Comparison of ENCODE assay signal across 9 cellular contexts in the genomic region with DNA sequence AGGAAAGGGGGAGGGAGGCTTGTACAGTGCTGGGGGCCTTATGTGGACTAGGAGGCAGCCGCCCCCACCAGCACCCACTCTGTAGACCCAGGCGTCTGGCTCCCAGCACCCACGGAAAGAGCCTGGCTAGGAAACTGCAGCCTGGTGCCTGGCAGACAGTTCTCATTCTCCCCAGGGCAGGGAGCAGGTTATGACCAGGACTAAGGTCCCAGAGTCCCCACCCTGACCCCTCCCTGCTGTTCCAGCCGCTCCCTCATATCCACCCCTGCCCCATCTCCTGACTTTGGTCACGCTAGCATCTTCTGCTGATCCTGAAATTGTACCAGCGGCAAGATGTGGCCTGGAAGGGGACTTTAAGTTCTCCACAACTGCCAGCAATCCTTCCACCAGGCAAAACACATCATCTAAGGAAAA. TPM values are rescaled to one million over a fixed set of nuclear protein-coding genes. Genes with fewer than 3 reads are reported as not detected.
A peak's percentile ranks its signal among the peaks of the same experiment; 100 is the strongest.
DNase-seq lines count a peak whose midpoint lies in the region; ATAC-seq, FAIRE-seq and TF ChIP-seq lines count a peak whose summit lies in the region.
"Had no signal": no experiment of that assay in that cellular context is flagged by ENCODE, and none has a peak within 500 bp of the region (broad histone marks: within the 10 kb centered on the region; RNA-seq: fewer than 3 reads in every experiment).

A gene with protein sequence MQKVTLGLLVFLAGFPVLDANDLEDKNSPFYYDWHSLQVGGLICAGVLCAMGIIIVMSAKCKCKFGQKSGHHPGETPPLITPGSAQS (plus strand): TSS at position 286 of the 414 bp plus-strand sequence. CDS start 3,554 bp downstream, outside the sequence.

- ATAC-seq in body of pancreas (peak; percentile 8), lower lobe of right lung (peak in 1 of 2 donors; percentile 4), HG03565 (IDR thresholded peaks at IDR 0.05; ENCODE audit: unreplicated experiment) (no peak), left lobe of liver (no peak)

- no peaks in the 10 kb centered on the region for H3K27me3 ChIP-seq in body of pancreas
- no peaks in the 10 kb centered on the region for H3K27me3 ChIP-seq in lower lobe of right lung (ENCODE audit: low read depth)
- peaks cover 4 to 6% of the 10 kb centered on the region in 2 donors for H3K27me3 ChIP-seq in stomach smooth muscle (ENCODE audit: control insufficient read depth in 1 of 2, insufficient read depth in 2 of 2, low read length in 2 of 2)

- no peak for TF ChIP-seq POLR2A in body of pancreas (IDR thresholded peaks at IDR 0.05)

- FAIRE-seq in urothelium cell line (lab: Jason Lieb, UNC), result no peak

- intact Hi-C loops in body of pancreas (cut with DNase I), result no loop called here
- intact Hi-C loops in lower lobe of right lung (cut with DNase I), result no loop called here

- H3K9ac ChIP-seq in stomach smooth muscle (ENCODE audit: low read length in 2 of 2), result no peak within 1 kb of the TSS

- 34 to 38% methylated on average over 6 of the region's 6 CpGs for WGBS in body of pancreas, 2 donors

- H3K4me1 ChIP-seq in body of pancreas, result peaks cover 31% of the 10 kb centered on the region
- peaks cover 12% of the 10 kb centered on the region for H3K4me1 ChIP-seq in lower lobe of right lung
- H3K4me1 ChIP-seq in stomach smooth muscle (ENCODE audit: control insufficient read depth, insufficient read depth, low read length), result peaks cover 5% of the 10 kb centered on the region

- TF ChIP-seq CTCF in body of pancreas (IDR thresholded peaks at IDR 0.05) (no peak), lower lobe of right lung (IDR thresholded peaks at IDR 0.05) (no peak)

- peak within 1 kb of the TSS; percentile 33 for H3K4me3 ChIP-seq in Jurkat, Clone E6-1 (ENCODE audit: low read length)
- H3K4me3 ChIP-seq in body of pancreas, result peak within 1 kb of the TSS in 1 of 2 donors; percentile 11
- H3K4me3 ChIP-seq in lower lobe of right lung, result peak within 1 kb of the TSS; percentile 48
- peak within 1 kb of the TSS; percentile 40 to 65 for H3K4me3 ChIP-seq in stomach smooth muscle (ENCODE audit: low read length in 2 of 2)

- no peaks in the 10 kb centered on the region for H3K9me3 ChIP-seq in body of pancreas
- H3K9me3 ChIP-seq in lower lobe of right lung, result no peaks in the 10 kb centered on the region
- H3K9me3 ChIP-seq in stomach smooth muscle (ENCODE audit: control insufficient read depth in 2 of 2, low read length in 2 of 2), result no peaks in the 10 kb centered on the region

- no peak for DNase-seq in Jurkat, Clone E6-1 (ENCODE audit: low read depth, low spot score)
- no peak for DNase-seq in body of pancreas
- no peak for DNase-seq in lower lobe of right lung
- no peak for DNase-seq in stimulated activated CD4-positive, alpha-beta T cell treated with anti-CD3 and anti-CD28 coated beads, Interleukin-12 subunit alpha, Interleukin-12 subunit beta, amount 100 ng/mL, for 4 hours
- no peak for DNase-seq in urothelium cell line (ENCODE audit: low spot score)
- DNase-seq in left lobe of liver (ENCODE audit: low spot score), result no peak
- DNase-seq: T-helper 9 cell had no signal

- H3K27ac ChIP-seq in body of pancreas (peak within 1 kb of the TSS; percentile 6 to 68 (median 36)), lower lobe of right lung (peak within 1 kb of the TSS; percentile 78), stomach smooth muscle (ENCODE audit: low read length) (no peak within 1 kb of the TSS)

- H3K36me3 ChIP-seq in body of pancreas (replicated peaks in 1 of 2; ENCODE audit: insufficient read depth in 1 of 2, low read depth in 2 of 2), result no peaks in the 10 kb centered on the region
- no peaks in the 10 kb centered on the region for H3K36me3 ChIP-seq in lower lobe of right lung
- H3K36me3 ChIP-seq in stomach smooth muscle (ENCODE audit: control insufficient read depth in 2 of 2, insufficient read depth in 2 of 2, low read length in 2 of 2), result no peaks in the 10 kb centered on the region

RNA-seq across cellular contexts. Expression of the gene that starts here (rescaled TPM):
- not detected for polyA plus RNA-seq in Jurkat, Clone E6-1 (2012; ENCODE audit: insufficient read depth, insufficient read length)
- total RNA-seq in body of pancreas, result 10 to 100 TPM; 13.5 to 51.6 TPM
- 135 TPM for total RNA-seq in lower lobe of right lung
- 1.4 TPM for total RNA-seq in left lobe of liver
